In the genomic region with DNA sequence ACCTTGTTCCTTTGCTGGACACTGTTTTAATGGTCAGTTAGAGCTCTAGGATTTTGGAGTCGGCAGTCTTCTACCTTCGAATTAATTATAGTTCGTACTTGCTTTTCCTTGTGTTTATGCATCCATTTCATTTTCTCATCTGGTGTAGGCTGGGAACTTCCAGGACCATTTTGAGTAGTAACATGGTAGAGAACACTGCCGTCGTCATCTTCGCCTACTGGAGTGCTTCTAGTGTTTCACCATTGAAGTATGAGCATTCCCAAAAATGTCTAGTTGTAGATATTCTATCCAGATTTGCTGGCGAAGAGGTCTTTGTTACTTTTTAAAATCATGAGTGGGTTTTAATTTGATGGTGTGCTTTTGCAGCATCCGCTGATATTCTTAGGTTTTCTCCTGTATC, we compare ENCODE assay signal across 25 cellular contexts. TPM values are rescaled to one million over a fixed set of nuclear protein-coding genes. Genes with fewer than 3 reads are reported as not detected.
DNase-seq lines count a peak whose midpoint lies in the region; ATAC-seq, FAIRE-seq and TF ChIP-seq lines count a peak whose summit lies in the region.
"Had no signal": no experiment of that assay in that cellular context is flagged by ENCODE, and none has a peak within 500 bp of the region (broad histone marks: within the 10 kb centered on the region; RNA-seq: fewer than 3 reads in every experiment).

No MANE protein-coding gene starts in this region.

- intact Hi-C loops in MCF 10A (cut with micrococcal nuclease) (no loop called here), breast epithelium (cut with DNase I; ENCODE audit: low total_unique reads) (no loop called here), endothelial cell of umbilical vein (cut with micrococcal nuclease) (loop anchor here (2.0 to 5.0 kb wide), 3 partner anchors 36 to 206 kb away; no protein-coding TSS in a partner anchor)

- H3K9me3 Mint-ChIP-seq in MCF 10A (ENCODE audit: unreplicated experiment): no peaks in the 10 kb centered on the region
- peaks cover 12% of the 10 kb centered on the region for H3K9me3 Mint-ChIP-seq in activated naive CD8-positive, alpha-beta T cell treated with anti-CD3 and anti-CD28 coated beads, Interleukin-2, amount 50 U/mL, for 24 hours
- H3K9me3 Mint-ChIP-seq: HFFc6 had no signal

- H3K27me3 Mint-ChIP-seq in MCF 10A (ENCODE audit: insufficient read depth, unreplicated experiment): no peaks in the 10 kb centered on the region
- no peaks in the 10 kb centered on the region for H3K27me3 Mint-ChIP-seq in activated naive CD8-positive, alpha-beta T cell treated with anti-CD3 and anti-CD28 coated beads, Interleukin-2, amount 50 U/mL, for 24 hours
- H3K27me3 Mint-ChIP-seq: CD4-positive, alpha-beta memory T cell had no signal

- H4K20me1 ChIP-seq in endothelial cell of umbilical vein (replicated peaks; ENCODE audit: control insufficient read depth, extremely low read depth, insufficient read depth, low read length): no peaks in the 10 kb centered on the region

- BruUV-seq in MCF 10A (replicated peaks; lab: Mats Ljungman, UMichigan) (no TSS peak), endothelial cell of umbilical vein (replicated peaks; lab: Mats Ljungman, UMichigan) (no TSS peak)

- H3K9me1 ChIP-seq in endothelial cell of umbilical vein (replicated peaks; ENCODE audit: control insufficient read depth, extremely low read depth, insufficient read depth, low read length): no peaks in the 10 kb centered on the region

- no peak for TF ChIP-seq CTCF in MCF 10A (IDR thresholded peaks at IDR 0.05; ENCODE audit: unreplicated experiment)
- no peak for TF ChIP-seq CTCF in breast epithelium (IDR thresholded peaks at IDR 0.05)
- no peak for TF ChIP-seq CTCF in endothelial cell of umbilical vein (IDR thresholded peaks at IDR 0.05; ENCODE audit: extremely low read depth in 1 of 2, insufficient read depth in 1 of 2, low read depth in 1 of 2, low read length in 2 of 2)

- H3K9ac ChIP-seq in endothelial cell of umbilical vein (replicated peaks; ENCODE audit: extremely low read depth, insufficient read depth, low read length): no peak overlapping the region
- H3K9ac ChIP-seq: BLaER1 treated with 17β-estradiol and CSF1 and Interleukin-3, amounts not matched to agents 10 nM and 100 nM had no signal

- CTCF ChIA-PET in MCF 10A (lab: Yijun Ruan, JAX): no interaction called here
- CTCF ChIA-PET in endothelial cell of umbilical vein (lab: Charles Lee): interaction anchor here (1.0 to 2.2 kb wide), 3 partner anchors 46 to 500 kb away, joined by 4 to 6 read pairs (median 4); no protein-coding TSS in a partner anchor

- H3K4me3 Mint-ChIP-seq in MCF 10A (ENCODE audit: unreplicated experiment): no peak overlapping the region
- H3K4me3 Mint-ChIP-seq in activated naive CD8-positive, alpha-beta T cell treated with anti-CD3 and anti-CD28 coated beads, Interleukin-2, amount 50 U/mL, for 24 hours: no peak overlapping the region
- H3K4me3 Mint-ChIP-seq: CD14-positive monocyte had no signal

- DNase-seq in MCF 10A (ENCODE audit: unreplicated experiment) (no peak), breast epithelium (ENCODE audit: low spot score in 2 of 2) (no peak), endothelial cell of umbilical vein (ENCODE audit: low read depth, low spot score) (no peak), putamen (ENCODE audit: low spot score) (peak; percentile 36), NCI-H510A (lab: John Stamatoyannopoulos, UW) (no peak), OCI-M2 (lab: John Stamatoyannopoulos, UW; ENCODE audit: unreplicated experiment) (no peak)
- no peak for DNase-seq in activated naive CD8-positive, alpha-beta T cell treated with anti-CD3 and anti-CD28 coated beads, Interleukin-2, amount 50 U/mL, for 24 hours
- DNase-seq: 8988T; ACHN; AML-193; BE2C; Calu3; CD4-positive, alpha-beta memory T cell; COR-L47; DMS53; DMS79 treated with DMSO at 0.1 percent for 48 hours; GF-D8; GOT3; HFFc6 had no signal

- H3K4me2 ChIP-seq in endothelial cell of umbilical vein (ENCODE audit: insufficient read depth, low read length): peak overlapping the region; percentile 77

- H3K36me3 ChIP-seq in breast epithelium: no peaks in the 10 kb centered on the region
- H3K36me3 ChIP-seq in endothelial cell of umbilical vein (ENCODE audit: control insufficient read depth in 2 of 2, extremely low read depth in 1 of 2, insufficient read depth in 2 of 2, low read length in 2 of 2): no peaks in the 10 kb centered on the region
- H3K36me3 ChIP-seq: BE2C, HAP-1 had no signal

- POLR2A ChIA-PET in MCF 10A (lab: Yijun Ruan, JAX): no interaction called here
- POLR2A ChIA-PET in endothelial cell of umbilical vein (lab: Charles Lee): no interaction called here

- TF ChIP-seq POLR2A in breast epithelium (IDR thresholded peaks at IDR 0.05) (no peak), endothelial cell of umbilical vein (IDR thresholded peaks at IDR 0.05; ENCODE audit: low read depth, low read length) (no peak)

- H3K4me1 ChIP-seq in breast epithelium (no peaks in the 10 kb centered on the region), endothelial cell of umbilical vein (ENCODE audit: control insufficient read depth, extremely low read depth, insufficient read depth, low read length) (peaks cover 33% of the 10 kb centered on the region)
- H3K4me1 ChIP-seq: BE2C, HAP-1 had no signal

- no peak overlapping the region for H2AFZ ChIP-seq in endothelial cell of umbilical vein (ENCODE audit: low read depth, low read length)

- H3K27me3 ChIP-seq in breast epithelium: no peaks in the 10 kb centered on the region
- H3K27me3 ChIP-seq in endothelial cell of umbilical vein (ENCODE audit: control insufficient read depth in 2 of 2, insufficient read depth in 2 of 2, low read length in 2 of 2): no peaks in the 10 kb centered on the region
- H3K27me3 ChIP-seq: BE2C; BLaER1 treated with 17β-estradiol and CSF1 and Interleukin-3, amounts not matched to agents 10 nM and 100 nM had no signal

- dilution Hi-C loops in endothelial cell of umbilical vein (cut with MboI; ENCODE audit: extremely low pct_ligation_motif_present, low sequenced_read_pairs): no loop called here

- no peak for ATAC-seq in activated naive CD8-positive, alpha-beta T cell treated with anti-CD3 and anti-CD28 coated beads, Interleukin-2, amount 50 U/mL, for 24 hours
- ATAC-seq: A549 had no signal

- no peak for FAIRE-seq in endothelial cell of umbilical vein (lab: Jason Lieb, UNC)
- FAIRE-seq: A549, GM12891, GM18507 had no signal

- H3K36me3 Mint-ChIP-seq in MCF 10A (ENCODE audit: insufficient read depth, unreplicated experiment): no peaks in the 10 kb centered on the region
- H3K36me3 Mint-ChIP-seq in activated naive CD8-positive, alpha-beta T cell treated with anti-CD3 and anti-CD28 coated beads, Interleukin-2, amount 50 U/mL, for 24 hours (ENCODE audit: low read depth): peaks cover 3% of the 10 kb centered on the region

- no peak overlapping the region for H3K27ac ChIP-seq in breast epithelium
- H3K27ac ChIP-seq in endothelial cell of umbilical vein (ENCODE audit: insufficient read depth, low read depth, low read length): peak overlapping the region; percentile 95
- H3K27ac ChIP-seq: A549; BLaER1 treated with 17β-estradiol and CSF1 and Interleukin-3, amounts not matched to agents 10 nM and 100 nM had no signal

- H3K4me3 ChIP-seq in breast epithelium (no peak overlapping the region), endothelial cell of umbilical vein (replicated peaks in 1 of 3; ENCODE audit: insufficient read depth in 1 of 3, low read depth in 1 of 3, low read length in 3 of 3) (no peak overlapping the region)
- H3K4me3 ChIP-seq: A549; BLaER1 treated with 17β-estradiol and CSF1 and Interleukin-3, amounts not matched to agents 10 nM and 100 nM; HAP-1 had no signal

- peaks cover 33% of the 10 kb centered on the region for H3K4me1 Mint-ChIP-seq in MCF 10A (ENCODE audit: insufficient read depth, unreplicated experiment)
- peaks cover 60% of the 10 kb centered on the region for H3K4me1 Mint-ChIP-seq in activated naive CD8-positive, alpha-beta T cell treated with anti-CD3 and anti-CD28 coated beads, Interleukin-2, amount 50 U/mL, for 24 hours

- H3K9me3 ChIP-seq in breast epithelium: no peaks in the 10 kb centered on the region
- H3K9me3 ChIP-seq in endothelial cell of umbilical vein (replicated peaks; ENCODE audit: control insufficient read depth, insufficient read depth, low read length): no peaks in the 10 kb centered on the region
- H3K9me3 ChIP-seq: A549, BE2C, HAP-1 had no signal

- peaks cover 76% of the 10 kb centered on the region for H3K79me2 ChIP-seq in endothelial cell of umbilical vein (ENCODE audit: control insufficient read depth, insufficient read depth, low read length)

- peak overlapping the region; percentile 82 for H3K27ac Mint-ChIP-seq in MCF 10A (ENCODE audit: low read depth, unreplicated experiment)
- no peak overlapping the region for H3K27ac Mint-ChIP-seq in activated naive CD8-positive, alpha-beta T cell treated with anti-CD3 and anti-CD28 coated beads, Interleukin-2, amount 50 U/mL, for 24 hours
- H3K27ac Mint-ChIP-seq: CD4-positive, alpha-beta memory T cell had no signal

TF ChIP-seq in endothelial cell of umbilical vein, 7 proteins besides CTCF, POLR2A, EP300 and RAD21:
- TF ChIP-seq GATA2 (IDR thresholded peaks at IDR 0.05; ENCODE audit: insufficient read depth, insufficient read length, low read depth, low read length): no peak
- TF ChIP-seq MAX (IDR thresholded peaks at IDR 0.05; ENCODE audit: insufficient read depth, insufficient read length): no peak
- TF ChIP-seq FOS (IDR thresholded peaks at IDR 0.05; ENCODE audit: borderline replicate concordance, insufficient read depth, low read length): no peak
- no peak for TF ChIP-seq EZH2 (IDR thresholded peaks at IDR 0.05; ENCODE audit: borderline replicate concordance, low read depth, low read length, severe bottlenecking)
- no peak for TF ChIP-seq JUN (IDR thresholded peaks at IDR 0.05; ENCODE audit: borderline replicate concordance, insufficient read depth, insufficient read length, low read depth)
- no peak for TF ChIP-seq POLR2AphosphoS5 (IDR thresholded peaks at IDR 0.05; ENCODE audit: insufficient read depth, low read depth, low read length)
TF ChIP-seq in endothelial cell of umbilical vein: peak in this region for 0.

RNA-seq across cellular contexts. Expression of gene CDYL, which starts 36.9 kb away (rescaled TPM):
- total RNA-seq in MCF 10A (2022) (48.9 and 56.8 TPM in 2 replicates), breast epithelium (10 to 100 TPM; 32.9 to 58.0 (median 40.0) TPM), endothelial cell of umbilical vein (34.1 and 35.6 TPM in 2 replicates)
- 7.5 and 10.2 TPM in 2 replicates for polyA plus RNA-seq in endothelial cell of umbilical vein
- 15.3 and 16.9 TPM in 2 replicates for polyA plus RNA-seq in endothelial cell of umbilical vein (2011; cell fraction: cytosol; rRNA removed)
- 34.9 and 42.1 TPM in 2 replicates for polyA plus RNA-seq in endothelial cell of umbilical vein (2011; cell fraction: nucleus; rRNA removed)
- polyA plus RNA-seq in endothelial cell of umbilical vein (2012): 14.3 and 16.9 TPM in 2 replicates
- 20.6 and 23.5 TPM in 2 replicates for polyA minus RNA-seq in endothelial cell of umbilical vein
- 29.9 TPM for polyA minus RNA-seq in endothelial cell of umbilical vein (2011; cell fraction: cytosol; rRNA and poly(A)+ RNA removed)
- 33.1 and 43.9 TPM in 2 replicates for polyA minus RNA-seq in endothelial cell of umbilical vein (2011; cell fraction: nucleus; rRNA and poly(A)+ RNA removed)
